In the genomic region with DNA sequence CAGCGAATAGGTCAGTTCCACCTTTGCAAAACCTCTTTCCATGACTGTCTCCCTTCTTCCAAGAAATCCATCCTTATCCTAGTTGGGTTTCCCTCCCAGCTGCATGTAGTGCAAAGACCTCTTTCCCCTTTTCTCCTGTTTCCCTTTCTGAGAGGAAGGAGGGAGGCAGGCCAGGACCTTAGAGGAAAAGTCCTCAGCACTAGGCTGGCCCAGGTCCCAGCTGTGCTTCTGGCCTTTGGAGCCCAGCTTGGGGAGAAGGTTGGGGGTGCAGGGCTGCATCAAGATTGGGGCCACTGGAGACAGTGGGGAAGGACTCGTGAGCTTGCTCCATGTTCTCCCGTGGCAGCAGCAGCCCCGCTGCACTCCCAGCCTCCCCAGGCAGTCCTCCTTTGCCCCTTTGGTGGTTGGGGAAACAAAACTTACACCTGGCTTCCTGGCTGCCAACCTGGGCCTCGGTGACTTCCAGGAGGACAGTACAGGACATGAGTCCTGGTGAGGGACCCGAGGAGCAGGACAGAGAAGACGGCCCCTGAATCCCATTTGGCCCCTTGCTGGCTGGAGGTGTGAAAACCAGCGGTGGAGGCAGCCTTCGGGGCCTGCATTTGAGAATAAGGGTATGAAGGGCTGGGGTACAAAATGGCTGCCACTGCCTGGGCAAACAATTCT, we compare ENCODE assay signal across 8 cellular contexts. TPM values are rescaled to one million over a fixed set of nuclear protein-coding genes. Genes with fewer than 3 reads are reported as not detected.
DNase-seq lines count a peak whose midpoint lies in the region; ATAC-seq and TF ChIP-seq lines count a peak whose summit lies in the region.

No MANE protein-coding gene starts in this region.

- H3K27me3 Mint-ChIP-seq in activated T-helper 1 cell treated with anti-CD3 and anti-CD28 coated beads, Interleukin-12 subunit alpha, Interleukin-12 subunit beta, Interleukin-2, Interleukin-4 antibody, amounts not matched to agents 30 ng/mL and 10 ng/mL and 1 ng/mL, durations not matched to agents 14 hours and 24 hours and 36 hours (ENCODE audit: insufficient read depth) = no peaks in the 10 kb centered on the region

- H3K27ac ChIP-seq in right atrium auricular region = peak overlapping the region; percentile 51 to 66

- H3K36me3 ChIP-seq in HAP-1 (replicated peaks) (peaks cover 14% of the 10 kb centered on the region), right atrium auricular region (no peaks in the 10 kb centered on the region), skeletal muscle satellite cell (ENCODE audit: insufficient read depth, low read length) (no peaks in the 10 kb centered on the region)

- no peak for ATAC-seq in GM19467 (IDR thresholded peaks at IDR 0.05; ENCODE audit: unreplicated experiment)

- peak overlapping the region; percentile 75 for H3K4me2 ChIP-seq in skeletal muscle satellite cell (ENCODE audit: low read length)

- peaks cover 14% of the 10 kb centered on the region for H3K36me3 Mint-ChIP-seq in activated T-helper 1 cell treated with anti-CD3 and anti-CD28 coated beads, Interleukin-12 subunit alpha, Interleukin-12 subunit beta, Interleukin-2, Interleukin-4 antibody, amounts not matched to agents 30 ng/mL and 10 ng/mL and 1 ng/mL, durations not matched to agents 14 hours and 24 hours and 36 hours (ENCODE audit: low read depth)

- H3K4me3 ChIP-seq in HAP-1 = peak overlapping the region; percentile 99
- peak overlapping the region; percentile 10 to 38 for H3K4me3 ChIP-seq in right atrium auricular region
- H3K4me3 ChIP-seq in skeletal muscle satellite cell (ENCODE audit: low read length) = peak overlapping the region; percentile 57

- H3K4me1 ChIP-seq in HAP-1 = peaks cover 26% of the 10 kb centered on the region
- H3K4me1 ChIP-seq in right atrium auricular region = peaks cover 0 to 37% of the 10 kb centered on the region in 2 donors
- H3K4me1 ChIP-seq in skeletal muscle satellite cell (ENCODE audit: control insufficient read depth, insufficient read depth, low read length) = peaks cover 42% of the 10 kb centered on the region

- H3K4me1 Mint-ChIP-seq in activated T-helper 1 cell treated with anti-CD3 and anti-CD28 coated beads, Interleukin-12 subunit alpha, Interleukin-12 subunit beta, Interleukin-2, Interleukin-4 antibody, amounts not matched to agents 30 ng/mL and 10 ng/mL and 1 ng/mL, durations not matched to agents 14 hours and 24 hours and 36 hours (ENCODE audit: low read depth) = peaks cover 30% of the 10 kb centered on the region

- no peaks in the 10 kb centered on the region for H3K9me3 Mint-ChIP-seq in activated T-helper 1 cell treated with anti-CD3 and anti-CD28 coated beads, Interleukin-12 subunit alpha, Interleukin-12 subunit beta, Interleukin-2, Interleukin-4 antibody, amounts not matched to agents 30 ng/mL and 10 ng/mL and 1 ng/mL, durations not matched to agents 14 hours and 24 hours and 36 hours

- peak overlapping the region; percentile 98 for H3K4me3 Mint-ChIP-seq in activated T-helper 1 cell treated with anti-CD3 and anti-CD28 coated beads, Interleukin-12 subunit alpha, Interleukin-12 subunit beta, Interleukin-2, Interleukin-4 antibody, amounts not matched to agents 30 ng/mL and 10 ng/mL and 1 ng/mL, durations not matched to agents 14 hours and 24 hours and 36 hours

- intact Hi-C loops in activated T-helper 1 cell treated with anti-CD3 and anti-CD28 coated beads, Interleukin-12 subunit alpha, Interleukin-12 subunit beta, Interleukin-2, Interleukin-4 antibody, amounts not matched to agents 30 ng/mL and 10 ng/mL and 1 ng/mL, durations not matched to agents 14 hours and 24 hours and 36 hours (cut with micrococcal nuclease) = no loop called here
- intact Hi-C loops in posterior vena cava (cut with DNase I) = no loop called here

- peak overlapping the region; percentile 93 for H3K27ac Mint-ChIP-seq in activated T-helper 1 cell treated with anti-CD3 and anti-CD28 coated beads, Interleukin-12 subunit alpha, Interleukin-12 subunit beta, Interleukin-2, Interleukin-4 antibody, amounts not matched to agents 30 ng/mL and 10 ng/mL and 1 ng/mL, durations not matched to agents 14 hours and 24 hours and 36 hours

- no peak overlapping the region for H3K9ac ChIP-seq in skeletal muscle satellite cell (ENCODE audit: low read depth, low read length)

- no peak for DNase-seq in HAP-1 (ENCODE audit: low spot score in 2 of 2)
- DNase-seq in activated T-helper 1 cell treated with anti-CD3 and anti-CD28 coated beads, Interleukin-12 subunit alpha, Interleukin-12 subunit beta, Interleukin-2, Interleukin-4 antibody, amounts not matched to agents 30 ng/mL and 10 ng/mL and 1 ng/mL, durations not matched to agents 14 hours and 24 hours and 36 hours (ENCODE audit: low spot score) = no peak
- no peak for DNase-seq in right atrium auricular region (ENCODE audit: low spot score)
- DNase-seq in OCI-M2 (lab: John Stamatoyannopoulos, UW; ENCODE audit: unreplicated experiment) = no peak
- DNase-seq in NCI-H748 (lab: John Stamatoyannopoulos, UW; ENCODE audit: unreplicated experiment) = no peak
- no peak for DNase-seq in posterior vena cava (ENCODE audit: low spot score)

- no peak for TF ChIP-seq CTCF in right atrium auricular region (IDR thresholded peaks at IDR 0.05)

- in situ Hi-C loops in HAP-1 (cut with MboI; ENCODE audit: low sequenced_read_pairs) = no loop called here

- no peaks in the 10 kb centered on the region for H3K27me3 ChIP-seq in HAP-1 (ENCODE audit: low read depth)
- H3K27me3 ChIP-seq in right atrium auricular region = no peaks in the 10 kb centered on the region
- H3K27me3 ChIP-seq in skeletal muscle satellite cell (ENCODE audit: control insufficient read depth, insufficient read depth, low read length) = no peaks in the 10 kb centered on the region

- H3K9me3 ChIP-seq in HAP-1 (no peaks in the 10 kb centered on the region), right atrium auricular region (no peaks in the 10 kb centered on the region), skeletal muscle satellite cell (replicated peaks; ENCODE audit: low read length) (no peaks in the 10 kb centered on the region)

RNA-seq across cellular contexts. Expression of gene HEXIM2, which starts 0.5 kb away (rescaled TPM):
- total RNA-seq in activated T-helper 1 cell treated with anti-CD3 and anti-CD28 coated beads, Interleukin-12 subunit alpha, Interleukin-12 subunit beta, Interleukin-2, Interleukin-4 antibody, amounts not matched to agents 30 ng/mL and 10 ng/mL and 1 ng/mL, durations not matched to agents 14 hours and 24 hours and 36 hours = 6.7 and 7.1 TPM in 2 replicates
- 1 to 10 TPM; 3.1 to 6.8 TPM for total RNA-seq in right atrium auricular region
- 4.6 and 8.3 TPM in 2 replicates for total RNA-seq in skeletal muscle satellite cell (2012; rRNA removed)
- 1 to 10 TPM; 1.6 to 3.0 TPM for total RNA-seq in posterior vena cava

RNA-seq across cellular contexts. Expression of gene HEXIM1, which starts 13.9 kb away (rescaled TPM):
- 65.9 and 67.9 TPM in 2 replicates for total RNA-seq in activated T-helper 1 cell treated with anti-CD3 and anti-CD28 coated beads, Interleukin-12 subunit alpha, Interleukin-12 subunit beta, Interleukin-2, Interleukin-4 antibody, amounts not matched to agents 30 ng/mL and 10 ng/mL and 1 ng/mL, durations not matched to agents 14 hours and 24 hours and 36 hours
- 10 to 100 TPM; 16.4 to 31.1 TPM for total RNA-seq in right atrium auricular region
- 4.2 and 4.3 TPM in 2 replicates for total RNA-seq in skeletal muscle satellite cell (2012; rRNA removed)
- total RNA-seq in posterior vena cava = 10 to 100 TPM; 40.6 to 46.9 TPM

RNA-seq across cellular contexts. Expression of gene ACBD4, which starts 26.7 kb away (rescaled TPM):
- total RNA-seq in activated T-helper 1 cell treated with anti-CD3 and anti-CD28 coated beads, Interleukin-12 subunit alpha, Interleukin-12 subunit beta, Interleukin-2, Interleukin-4 antibody, amounts not matched to agents 30 ng/mL and 10 ng/mL and 1 ng/mL, durations not matched to agents 14 hours and 24 hours and 36 hours = 11.3 and 12.5 TPM in 2 replicates
- total RNA-seq in right atrium auricular region (1 to 10 TPM; 9.0 to 9.4 TPM), posterior vena cava (10 to 100 TPM; 10.8 to 12.9 TPM)
- 0.87 and 4.6 TPM in 2 replicates for total RNA-seq in skeletal muscle satellite cell (2012; rRNA removed)

RNA-seq across cellular contexts. Expression of gene PLCD3, which starts 29.8 kb away (rescaled TPM):
- total RNA-seq in activated T-helper 1 cell treated with anti-CD3 and anti-CD28 coated beads, Interleukin-12 subunit alpha, Interleukin-12 subunit beta, Interleukin-2, Interleukin-4 antibody, amounts not matched to agents 30 ng/mL and 10 ng/mL and 1 ng/mL, durations not matched to agents 14 hours and 24 hours and 36 hours = 2.4 and 4.3 TPM in 2 replicates
- total RNA-seq in right atrium auricular region = 100 to 1,000 TPM; 102 to 156 TPM
- total RNA-seq in skeletal muscle satellite cell (2012; rRNA removed) = 5.3 and 13.3 TPM in 2 replicates
- total RNA-seq in posterior vena cava = 10 to 100 TPM; 69.3 to 74.2 TPM

RNA-seq across cellular contexts. Expression of gene FMNL1, which starts 59.5 kb away (rescaled TPM):
- total RNA-seq in activated T-helper 1 cell treated with anti-CD3 and anti-CD28 coated beads, Interleukin-12 subunit alpha, Interleukin-12 subunit beta, Interleukin-2, Interleukin-4 antibody, amounts not matched to agents 30 ng/mL and 10 ng/mL and 1 ng/mL, durations not matched to agents 14 hours and 24 hours and 36 hours = 363 and 374 TPM in 2 replicates
- total RNA-seq in right atrium auricular region = 10 to 100 TPM in 1 of 2 donors, 1 to 10 TPM in 1; 7.6 to 13.6 TPM
- 3.3 and 6.3 TPM in 2 replicates for total RNA-seq in skeletal muscle satellite cell (2012; rRNA removed)
- total RNA-seq in posterior vena cava = 10 to 100 TPM; 19.5 to 28.2 TPM

Comparison
In these comparisons a context has a peak if more than half of its experiments do, and no peak if none do; other contexts are left out.
1. H3K4me3 ChIP-seq: peak in every context shown above with its lines; median percentile 99 in HAP-1; 57 in skeletal muscle satellite cell; 24 in right atrium auricular region.